In the genomic region with DNA sequence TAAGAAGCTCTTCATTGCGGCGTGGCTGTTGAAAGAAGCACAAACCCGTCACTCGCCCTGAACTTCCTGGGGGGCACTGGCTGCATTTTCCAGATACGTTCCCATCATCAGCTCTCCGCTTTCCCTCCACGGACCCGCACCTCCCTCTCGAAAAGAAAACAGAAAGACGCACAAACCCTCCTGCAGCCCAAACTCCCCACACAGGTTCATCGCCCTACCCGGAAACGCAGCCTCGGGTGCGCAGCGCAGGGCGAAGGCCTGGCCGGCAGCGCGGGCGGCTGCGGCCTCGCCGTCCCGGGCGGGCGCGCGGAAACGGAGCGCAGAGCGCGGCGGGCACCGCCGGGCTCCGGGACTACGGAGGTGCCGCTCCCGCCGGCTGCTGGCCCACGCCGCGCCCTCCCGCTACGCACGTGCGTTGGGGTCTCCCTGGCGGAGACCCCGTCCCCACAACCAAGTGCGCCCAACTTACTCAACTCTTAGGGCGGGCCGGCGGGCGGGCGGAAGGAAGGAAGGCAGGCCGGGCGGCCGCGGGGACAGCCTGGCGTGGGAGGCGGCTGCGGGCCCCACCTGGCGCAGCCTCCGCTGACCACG, we compare ENCODE assay signal across 8 cellular contexts. TPM values are rescaled to one million over a fixed set of nuclear protein-coding genes. Genes with fewer than 3 reads are reported as not detected.
DNase-seq lines count a peak whose midpoint lies in the region; ATAC-seq lines count a peak whose summit lies in the region.

No MANE protein-coding gene starts in this region.

- H2AK5ac ChIP-seq in mesenchymal stem cell (ENCODE audit: low read length, severe bottlenecking): no peak overlapping the region

- H2AFZ ChIP-seq in mesenchymal stem cell (ENCODE audit: low read depth, low read length): peak overlapping the region; percentile 95

- H3K4me3 ChIP-seq in ectodermal cell (ENCODE audit: insufficient read depth, low read depth, low read length) (peak overlapping the region; percentile 83), mesenchymal stem cell (ENCODE audit: insufficient read depth in 1 of 2, low read depth in 1 of 2, low read length in 2 of 2) (peak overlapping the region; percentile 87 to 92)

- H3K79me1 ChIP-seq in mesenchymal stem cell (replicated peaks; ENCODE audit: low read length, poor library complexity, severe bottlenecking): peaks cover 1% of the 10 kb centered on the region

- H3K18ac ChIP-seq in mesenchymal stem cell (ENCODE audit: low read depth in 1 of 2, low read length in 2 of 2): peak overlapping the region; percentile 67 to 79

- H3K27ac Mint-ChIP-seq in activated CD4-positive, alpha-beta T cell treated with anti-CD3 and anti-CD28 coated beads, Interleukin-2, amount 10 ng/mL, durations not matched to agents 7 days and 5 days: peak overlapping the region; percentile 100

- H3K9me3 ChIP-seq in ectodermal cell (ENCODE audit: control insufficient read depth, low read length): no peaks in the 10 kb centered on the region
- H3K9me3 ChIP-seq in mesenchymal stem cell (ENCODE audit: control insufficient read depth, low read length): no peaks in the 10 kb centered on the region

- no peak overlapping the region for H2BK5ac ChIP-seq in mesenchymal stem cell (ENCODE audit: low read depth, low read length, poor library complexity, severe bottlenecking)

- peaks cover 40% of the 10 kb centered on the region for H3K36me3 Mint-ChIP-seq in activated CD4-positive, alpha-beta T cell treated with anti-CD3 and anti-CD28 coated beads, Interleukin-2, amount 10 ng/mL, durations not matched to agents 7 days and 5 days (ENCODE audit: low read depth)

- peak overlapping the region; percentile 81 for H3K4ac ChIP-seq in mesenchymal stem cell (ENCODE audit: low read depth in 1 of 2, low read length in 2 of 2)

- POLR2A ChIA-PET in activated CD4-positive, alpha-beta T cell treated with anti-CD3 and anti-CD28 coated beads, Interleukin-2, amount 10 ng/mL, durations not matched to agents 7 days and 5 days (lab: Charles Lee): interaction anchor here (0.7 to 1.7 kb wide), 3 partner anchors 26 to 202 kb away, joined by 4 read pairs; no protein-coding TSS in a partner anchor

- no peak overlapping the region for H2BK15ac ChIP-seq in mesenchymal stem cell (ENCODE audit: low read depth, poor library complexity, severe bottlenecking)

- peak overlapping the region; percentile 96 for H4K8ac ChIP-seq in mesenchymal stem cell (ENCODE audit: low read length)

- H3K27ac ChIP-seq in ectodermal cell (ENCODE audit: insufficient read depth, low read depth, low read length, poor library complexity, severe bottlenecking) (no peak overlapping the region), mesenchymal stem cell (ENCODE audit: low read length, poor library complexity, severe bottlenecking) (no peak overlapping the region)

- peak overlapping the region; percentile 100 for H3K4me3 Mint-ChIP-seq in activated CD4-positive, alpha-beta T cell treated with anti-CD3 and anti-CD28 coated beads, Interleukin-2, amount 10 ng/mL, durations not matched to agents 7 days and 5 days

- ATAC-seq in GM21423 (IDR thresholded peaks at IDR 0.05; ENCODE audit: unreplicated experiment): peak; percentile 36

- no peaks in the 10 kb centered on the region for H3K27me3 Mint-ChIP-seq in activated CD4-positive, alpha-beta T cell treated with anti-CD3 and anti-CD28 coated beads, Interleukin-2, amount 10 ng/mL, durations not matched to agents 7 days and 5 days

- H3K4me1 ChIP-seq in ectodermal cell (ENCODE audit: control insufficient read depth, insufficient read depth, low read length): no peaks in the 10 kb centered on the region
- H3K4me1 ChIP-seq in mesenchymal stem cell (ENCODE audit: control insufficient read depth, insufficient read depth, low read depth, low read length): peaks cover 5% of the 10 kb centered on the region

- 0% methylated on average over 66 of the region's 66 CpGs for WGBS in ectodermal cell, 2 experiments
- under 1% methylated on average over 26 of the region's 66 CpGs for WGBS in mesenchymal stem cell

- peak overlapping the region; percentile 98 for H3K9ac ChIP-seq in mesenchymal stem cell (ENCODE audit: low read length)

- H3K4me2 ChIP-seq in mesenchymal stem cell (ENCODE audit: low read length, poor library complexity, severe bottlenecking): peak overlapping the region; percentile 84

- H2BK120ac ChIP-seq in mesenchymal stem cell (ENCODE audit: low read depth, low read length): peak overlapping the region; percentile 34

- H3K27me3 ChIP-seq in ectodermal cell (ENCODE audit: control insufficient read depth, insufficient read depth, low read length, poor library complexity, severe bottlenecking): peaks cover 38% of the 10 kb centered on the region
- H3K27me3 ChIP-seq in mesenchymal stem cell (ENCODE audit: control insufficient read depth in 1 of 2, insufficient read depth in 1 of 2, low read length in 2 of 2): no peaks in the 10 kb centered on the region

- H3K9me3 Mint-ChIP-seq in activated CD4-positive, alpha-beta T cell treated with anti-CD3 and anti-CD28 coated beads, Interleukin-2, amount 10 ng/mL, durations not matched to agents 7 days and 5 days: peaks cover 5% of the 10 kb centered on the region

- H3K23ac ChIP-seq in mesenchymal stem cell (ENCODE audit: low read length in 2 of 2): peak overlapping the region; percentile 34 to 73

- DNase-seq in ELR (ENCODE audit: low read depth) (peak; percentile 49), HuH-7 (ENCODE audit: low spot score) (peak; percentile 24), mesenchymal stem cell (peak; percentile 53), islet precursor cell (no peak)
- DNase-seq in activated CD4-positive, alpha-beta T cell treated with anti-CD3 and anti-CD28 coated beads, Interleukin-2, amount 10 ng/mL, durations not matched to agents 7 days and 5 days: peak; percentile 67
- peak; percentile 36 to 74 (median 49) for DNase-seq in stimulated activated naive CD4-positive, alpha-beta T cell (lab: John Stamatoyannopoulos, UW)

- peak overlapping the region in 1 of 2 experiments; percentile 34 for H2BK12ac ChIP-seq in mesenchymal stem cell (ENCODE audit: low read length in 2 of 2)

- H3K14ac ChIP-seq in mesenchymal stem cell (ENCODE audit: low read length in 2 of 2): peak overlapping the region; percentile 44 to 88

- peaks cover 59% of the 10 kb centered on the region for H3K4me1 Mint-ChIP-seq in activated CD4-positive, alpha-beta T cell treated with anti-CD3 and anti-CD28 coated beads, Interleukin-2, amount 10 ng/mL, durations not matched to agents 7 days and 5 days

- H3K36me3 ChIP-seq in ectodermal cell (ENCODE audit: control insufficient read depth, insufficient read depth, low read length) (no peaks in the 10 kb centered on the region), mesenchymal stem cell (ENCODE audit: control insufficient read depth in 1 of 2, insufficient read depth in 2 of 2, low read depth in 1 of 2, low read length in 2 of 2) (peaks cover 2 to 33% of the 10 kb centered on the region in 2 experiments)

- H4K91ac ChIP-seq in mesenchymal stem cell (ENCODE audit: low read length): peak overlapping the region; percentile 75

- CTCF ChIA-PET in activated CD4-positive, alpha-beta T cell treated with anti-CD3 and anti-CD28 coated beads, Interleukin-2, amount 10 ng/mL, durations not matched to agents 7 days and 5 days (lab: Charles Lee): interaction anchor here (0.9 to 2.2 kb wide), 4 partner anchors 9 to 29 kb away, joined by 3 to 9 read pairs (median 5); no protein-coding TSS in a partner anchor

RNA-seq across cellular contexts. Expression of a gene that starts 0.8 kb away (rescaled TPM):
- 10 to 100 TPM; 43.6 to 50.7 TPM for total RNA-seq in activated CD4-positive, alpha-beta T cell treated with anti-CD3 and anti-CD28 coated beads, Interleukin-2, amount 10 ng/mL, durations not matched to agents 7 days and 5 days
- 9.8 TPM for polyA plus RNA-seq in ectodermal cell (2013, experiment 1 of 4)
- polyA plus RNA-seq in ectodermal cell (2013, experiment 2 of 4): 9.5 TPM
- polyA plus RNA-seq in ectodermal cell (2013, experiment 3 of 4): 11.5 TPM
- polyA plus RNA-seq in ectodermal cell (2013, experiment 4 of 4): 12.1 TPM
- polyA plus RNA-seq in mesenchymal stem cell (2013, experiment 1 of 2): 23.8 TPM
- polyA plus RNA-seq in mesenchymal stem cell (2013, experiment 2 of 2): 21.7 TPM
